In genomic region chr13:27826379-27827353, GRCh38 we compare ENCODE assay signal across 8 cellular contexts. TPM values are rescaled to one million over a fixed set of nuclear protein-coding genes. Genes with fewer than 3 reads are reported as not detected.
DNase-seq lines count a peak whose midpoint lies in the region; ATAC-seq and TF ChIP-seq lines count a peak whose summit lies in the region.

No MANE protein-coding gene starts in this region.

- TF ChIP-seq CTCF in fibroblast of villous mesenchyme (IDR thresholded peaks at IDR 0.05; ENCODE audit: insufficient read depth, low read depth, low read length): peak; percentile 86
- TF ChIP-seq CTCF in neural progenitor cell (IDR thresholded peaks at IDR 0.05): peak; percentile 88

- peaks cover 72% of the 10 kb centered on the region for H3K27me3 Mint-ChIP-seq in activated T-helper 2 cell treated with anti-CD3 and anti-CD28 coated beads, Interferon-gamma antibody, Interleukin-2, Interleukin-4, amounts not matched to agents 10 μg/mL and 5 μg/mL and 100 μg/mL, durations not matched to agents 14 hours and 24 hours and 36 hours (ENCODE audit: low read depth)
- peaks cover 66% of the 10 kb centered on the region for H3K27me3 Mint-ChIP-seq in neural progenitor cell (ENCODE audit: insufficient read depth, low read depth)

- no peak overlapping the region for H3K27ac Mint-ChIP-seq in activated T-helper 2 cell treated with anti-CD3 and anti-CD28 coated beads, Interferon-gamma antibody, Interleukin-2, Interleukin-4, amounts not matched to agents 10 μg/mL and 5 μg/mL and 100 μg/mL, durations not matched to agents 14 hours and 24 hours and 36 hours
- no peak overlapping the region for H3K27ac Mint-ChIP-seq in neural progenitor cell

- H2AFZ ChIP-seq in Karpas-422 (ENCODE audit: low read length) (no peak overlapping the region), neural progenitor cell (replicated peaks) (no peak overlapping the region)

- H3F3A ChIP-seq in neural progenitor cell (ENCODE audit: low read depth): peaks cover 28% of the 10 kb centered on the region

- no peak overlapping the region for H3K4me3 Mint-ChIP-seq in activated T-helper 2 cell treated with anti-CD3 and anti-CD28 coated beads, Interferon-gamma antibody, Interleukin-2, Interleukin-4, amounts not matched to agents 10 μg/mL and 5 μg/mL and 100 μg/mL, durations not matched to agents 14 hours and 24 hours and 36 hours (ENCODE audit: low read depth)
- peak overlapping the region; percentile 82 for H3K4me3 Mint-ChIP-seq in neural progenitor cell

- no peaks in the 10 kb centered on the region for H3K36me3 Mint-ChIP-seq in activated T-helper 2 cell treated with anti-CD3 and anti-CD28 coated beads, Interferon-gamma antibody, Interleukin-2, Interleukin-4, amounts not matched to agents 10 μg/mL and 5 μg/mL and 100 μg/mL, durations not matched to agents 14 hours and 24 hours and 36 hours (ENCODE audit: low read depth)
- H3K36me3 Mint-ChIP-seq in neural progenitor cell: no peaks in the 10 kb centered on the region

- H3K9me2 ChIP-seq in Karpas-422 (replicated peaks; ENCODE audit: insufficient read depth, low read length): no peaks in the 10 kb centered on the region

- H3K9me3 ChIP-seq in Karpas-422 (ENCODE audit: low read length) (no peaks in the 10 kb centered on the region), neural progenitor cell (ENCODE audit: low read depth) (no peaks in the 10 kb centered on the region)

- H3K4me3 ChIP-seq in Karpas-422 (ENCODE audit: low read length) (no peak overlapping the region; the same call in 1 of the 2 replicates), fibroblast of villous mesenchyme (ENCODE audit: low read depth, low read length) (peak overlapping the region; percentile 34), neural progenitor cell (peak overlapping the region; percentile 39)

- H3K4me1 Mint-ChIP-seq in activated T-helper 2 cell treated with anti-CD3 and anti-CD28 coated beads, Interferon-gamma antibody, Interleukin-2, Interleukin-4, amounts not matched to agents 10 μg/mL and 5 μg/mL and 100 μg/mL, durations not matched to agents 14 hours and 24 hours and 36 hours (ENCODE audit: low read depth): peaks cover 5% of the 10 kb centered on the region
- H3K4me1 Mint-ChIP-seq in neural progenitor cell: no peaks in the 10 kb centered on the region

- H3K27me3 ChIP-seq in Karpas-422 (ENCODE audit: low read length): no peaks in the 10 kb centered on the region
- peaks cover 100% of the 10 kb centered on the region for H3K27me3 ChIP-seq in neural progenitor cell

- H3K4me1 ChIP-seq in Karpas-422 (ENCODE audit: low read length) (peaks cover 3% of the 10 kb centered on the region; the same call in 1 of the 2 replicates), neural progenitor cell (peaks cover 29% of the 10 kb centered on the region)

- no peaks in the 10 kb centered on the region for H4K20me1 ChIP-seq in Karpas-422 (ENCODE audit: insufficient read depth, low read depth, low read length)
- H4K20me1 ChIP-seq in neural progenitor cell (ENCODE audit: low read depth): peaks cover 44% of the 10 kb centered on the region

- peak; percentile 55 for ATAC-seq in stimulated activated naive CD8-positive, alpha-beta T cell treated with anti-CD3 and anti-CD28 coated beads, Interleukin-15, Interleukin-2, amounts not matched to agents 100 U/mL and 50 U/mL, for 24 hours
- no peak for ATAC-seq in HG02623 (IDR thresholded peaks at IDR 0.05; ENCODE audit: unreplicated experiment)

- H3K9me3 Mint-ChIP-seq in activated T-helper 2 cell treated with anti-CD3 and anti-CD28 coated beads, Interferon-gamma antibody, Interleukin-2, Interleukin-4, amounts not matched to agents 10 μg/mL and 5 μg/mL and 100 μg/mL, durations not matched to agents 14 hours and 24 hours and 36 hours: no peaks in the 10 kb centered on the region
- no peaks in the 10 kb centered on the region for H3K9me3 Mint-ChIP-seq in neural progenitor cell

- H3K9ac ChIP-seq in Karpas-422 (ENCODE audit: low read length) (no peak overlapping the region), neural progenitor cell (no peak overlapping the region)

- no peak overlapping the region for H3K27ac ChIP-seq in Karpas-422 (ENCODE audit: low read length)
- H3K27ac ChIP-seq in neural progenitor cell: no peak overlapping the region

- H3K36me3 ChIP-seq in Karpas-422 (ENCODE audit: insufficient read depth, low read length) (no peaks in the 10 kb centered on the region), neural progenitor cell (no peaks in the 10 kb centered on the region)

- H3K4me2 ChIP-seq in Karpas-422 (ENCODE audit: low read depth, low read length, poor library complexity, severe bottlenecking) (peak overlapping the region; percentile 49), neural progenitor cell (peak overlapping the region; percentile 81)

- DNase-seq in ELR (ENCODE audit: low read depth) (peak; percentile 84), Karpas-422 (peak; percentile 90), RKO (ENCODE audit: low spot score) (peak; percentile 87), fibroblast of villous mesenchyme (ENCODE audit: low read depth) (peak; percentile 84), neural progenitor cell (ENCODE audit: low spot score) (peak; percentile 92)
- DNase-seq in activated T-helper 2 cell treated with anti-CD3 and anti-CD28 coated beads, Interferon-gamma antibody, Interleukin-2, Interleukin-4, amounts not matched to agents 10 μg/mL and 5 μg/mL and 100 μg/mL, durations not matched to agents 14 hours and 24 hours and 36 hours (ENCODE audit: low spot score): peak; percentile 50
- peak; percentile 73 for DNase-seq in stimulated activated naive CD8-positive, alpha-beta T cell treated with anti-CD3 and anti-CD28 coated beads, Interleukin-15, Interleukin-2, amounts not matched to agents 100 U/mL and 50 U/mL, for 24 hours

- intact Hi-C loops in activated T-helper 2 cell treated with anti-CD3 and anti-CD28 coated beads, Interferon-gamma antibody, Interleukin-2, Interleukin-4, amounts not matched to agents 10 μg/mL and 5 μg/mL and 100 μg/mL, durations not matched to agents 14 hours and 24 hours and 36 hours (cut with micrococcal nuclease): loop anchor here (1.0 kb wide), 3 partner anchors 293 to 464 kb away; no protein-coding TSS in a partner anchor

- H3K79me2 ChIP-seq in Karpas-422 (ENCODE audit: low read length) (no peaks in the 10 kb centered on the region), neural progenitor cell (ENCODE audit: low read depth) (no peaks in the 10 kb centered on the region)

RNA-seq across cellular contexts. Expression of gene GSX1, which starts 34.4 kb away (rescaled TPM):
- total RNA-seq in Karpas-422 (2014; rRNA removed; shearing (Covaris generic); ENCODE audit: low replicate concordance): not detected in 2 replicates
- not detected in 2 replicates for total RNA-seq in activated T-helper 2 cell treated with anti-CD3 and anti-CD28 coated beads, Interferon-gamma antibody, Interleukin-2, Interleukin-4, amounts not matched to agents 10 μg/mL and 5 μg/mL and 100 μg/mL, durations not matched to agents 14 hours and 24 hours and 36 hours
- not detected in 2 replicates for total RNA-seq in fibroblast of villous mesenchyme
- total RNA-seq in neural progenitor cell (ENCODE audit: low replicate concordance): not detected in 2 replicates
